ENCODE assay signal across 8 cellular contexts in the genomic region with DNA sequence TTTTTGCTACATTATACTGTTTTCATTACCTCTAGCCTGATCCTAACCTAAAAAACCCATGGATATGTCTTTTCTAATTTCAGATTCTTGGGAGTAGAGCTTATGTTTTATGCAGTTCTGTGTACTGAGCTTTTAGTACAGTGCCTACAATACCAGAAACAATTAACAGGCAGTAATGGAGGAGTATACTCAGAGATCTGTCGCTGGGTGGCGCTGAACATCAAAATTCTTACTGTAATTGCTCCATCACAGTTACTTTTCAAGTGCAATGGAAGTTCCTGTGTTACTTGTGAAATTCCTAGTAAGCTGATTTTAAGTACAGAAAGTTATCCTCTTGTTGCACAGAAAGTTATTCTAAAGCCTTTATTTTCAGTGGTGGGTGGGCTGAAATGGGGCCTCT.
DNase-seq lines count a peak whose midpoint lies in the region; ATAC-seq lines count a peak whose summit lies in the region.

No MANE protein-coding gene starts in this region.

- H3K4me3 ChIP-seq in Jurkat, Clone E6-1 (ENCODE audit: low read length) = no peak overlapping the region

- ATAC-seq in esophagus mucosa (peak; percentile 59), HG03520 (IDR thresholded peaks at IDR 0.05; ENCODE audit: unreplicated experiment) (no peak)

- DNase-seq in activated naive CD4-positive, alpha-beta T cell treated with Interleukin-2 at 50 U/mL for 16 hours = peak; percentile 7
- no peak for DNase-seq in activated naive CD4-positive, alpha-beta T cell (lab: John Stamatoyannopoulos, UW)
- DNase-seq in Jurkat, Clone E6-1 (ENCODE audit: low read depth, low spot score) = peak; percentile 17
- DNase-seq in SKM-1 (lab: John Stamatoyannopoulos, UW; ENCODE audit: unreplicated experiment) (peak; percentile 10), myocyte (ENCODE audit: low read depth) (peak; percentile 78), NCI-H128 (lab: John Stamatoyannopoulos, UW; ENCODE audit: unreplicated experiment) (no peak)

Comparison
In these comparisons a context has a peak if more than half of its experiments do, and no peak if none do; other contexts are left out.
1. DNase-seq: peak in activated naive CD4-positive, alpha-beta T cell treated with Interleukin-2 at 50 U/mL for 16 hours (single experiment), Jurkat, Clone E6-1 (single experiment), SKM-1 (single experiment) and myocyte (single experiment); none in activated naive CD4-positive, alpha-beta T cell (0 of 4) and NCI-H128 (single experiment).